2 cellular contexts compared by ENCODE assay signal in the genomic region with DNA sequence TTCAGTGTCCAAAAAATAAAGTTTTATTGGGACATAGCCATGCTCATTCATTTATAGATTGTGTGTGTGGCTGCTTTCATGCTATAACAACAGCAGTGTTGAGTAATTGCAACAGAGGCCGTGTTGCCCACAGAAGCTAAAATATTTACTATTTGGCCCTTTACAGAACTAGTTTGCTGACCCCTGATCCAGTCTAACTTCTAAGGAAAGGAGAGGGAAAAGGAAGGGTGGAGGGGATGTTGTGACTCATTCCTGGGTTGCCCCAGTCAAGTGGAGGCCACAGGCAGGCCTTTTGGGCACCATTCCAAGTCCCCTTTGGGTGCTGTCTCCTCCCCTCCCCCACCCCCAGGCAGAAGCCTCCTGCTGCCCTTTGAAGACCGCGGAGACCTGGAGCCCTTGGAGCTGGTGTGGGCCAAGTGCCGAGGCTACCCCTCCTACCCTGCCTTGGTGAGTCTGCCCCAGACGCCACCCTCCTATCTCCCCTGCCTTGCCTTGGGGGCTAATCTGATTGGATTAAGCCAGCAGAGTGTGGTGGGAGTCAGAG.
A peak's percentile ranks its signal among the peaks of the same experiment; 100 is the strongest.
TF ChIP-seq lines count a peak whose summit lies in the region.

No MANE protein-coding gene starts in this region.

TF ChIP-seq in K562, 482 proteins besides CTCF, POLR2A, EP300 and RAD21 (continues in another document):
- TF ChIP-seq ZNF431 (CRISPR knock-in tag; IDR thresholded peaks at IDR 0.05) (no peak), DNMT1 (IDR thresholded peaks at IDR 0.05) (no peak), MXI1 (IDR thresholded peaks at IDR 0.05; ENCODE audit: low read depth, low read length) (no peak), DIDO1 (tag; IDR thresholded peaks at IDR 0.05; ENCODE audit: low read depth) (no peak), RBFOX2 (IDR thresholded peaks at IDR 0.05; ENCODE audit: low read depth, low read length) (no peak), CREBBP (IDR thresholded peaks at IDR 0.05; ENCODE audit: low read depth, low read length) (no peak), HCFC1 (IDR thresholded peaks at IDR 0.05; ENCODE audit: low read depth, low read length) (no peak), HNRNPL (IDR thresholded peaks at IDR 0.05; ENCODE audit: low read depth, low read length) (no peak), PRPF4 (IDR thresholded peaks at IDR 0.05; ENCODE audit: insufficient read depth, low read depth, low read length, poor library complexity, severe bottlenecking) (no peak), FOXK1 (CRISPR knock-in tag; IDR thresholded peaks at IDR 0.05; ENCODE audit: borderline replicate concordance) (no peak), CEBPB (tag; IDR thresholded peaks at IDR 0.05) (peak; percentile 77), ZNF311 (CRISPR knock-in tag; IDR thresholded peaks at IDR 0.05) (no peak), TRIM24 (IDR thresholded peaks at IDR 0.05) (0 out of 4 replicates have a peak, but pooled peaks of 1 of the 2 experiments have one; percentile 34), PYGO2 (tag; IDR thresholded peaks at IDR 0.05) (no peak), MYC (IDR thresholded peaks at IDR 0.05; ENCODE audit: low read depth, low read length) (no peak), MYC (CRISPR knock-in tag; IDR thresholded peaks at IDR 0.05; ENCODE audit: borderline replicate concordance, low read depth) (no peak), ZKSCAN3 (CRISPR knock-in tag; IDR thresholded peaks at IDR 0.05) (peak; percentile 88), ZNF354B (CRISPR knock-in tag; IDR thresholded peaks at IDR 0.05) (no peak), RUNX1 (IDR thresholded peaks at IDR 0.05; ENCODE audit: low read depth) (no peak), JUND (IDR thresholded peaks at IDR 0.05; ENCODE audit: borderline replicate concordance, low read depth, low read length) (peak; percentile 92), JUND (tag; IDR thresholded peaks at IDR 0.05; ENCODE audit: borderline replicate concordance, low read depth, low read length) (peak; percentile 85; the same call in 2 of the 3 replicates), BDP1 (IDR thresholded peaks at IDR 0.05; ENCODE audit: insufficient read depth, insufficient read length) (no peak), EZH2 (IDR thresholded peaks at IDR 0.05; ENCODE audit: borderline replicate concordance, low read depth, low read length) (no peak), NFE2 (IDR thresholded peaks at IDR 0.05; ENCODE audit: low read depth) (no peak), YY1 (IDR thresholded peaks at IDR 0.05; ENCODE audit: borderline replicate concordance in 1 of 3, control insufficient read depth in 1 of 3, extremely low read depth in 1 of 3, insufficient read depth in 3 of 3, insufficient read length in 1 of 3, insufficient replicate concordance in 2 of 3, low read depth in 1 of 3, low read length in 2 of 3) (peak in 1 of 3 experiments; percentile 31), POU5F1 (IDR thresholded peaks at IDR 0.05; ENCODE audit: borderline replicate concordance, low read depth, low read length, partially characterized antibody) (no peak), POLR2AphosphoS5 (IDR thresholded peaks at IDR 0.05; ENCODE audit: control insufficient read depth, insufficient read depth, low read depth, low read length) (peak; percentile 45; the same call in 1 of the 2 replicates), JUN (IDR thresholded peaks at IDR 0.05; ENCODE audit: borderline replicate concordance, low read depth, low read length) (peak; percentile 69; the same call in 1 of the 2 replicates), JUN (CRISPR knock-in tag; IDR thresholded peaks at IDR 0.05; ENCODE audit: borderline replicate concordance) (0 out of 2 replicates have a peak, but pooled peaks have one; percentile 40), FOS (IDR thresholded peaks at IDR 0.05; ENCODE audit: extremely low read depth, insufficient read length) (no peak), RBBP5 (IDR thresholded peaks at IDR 0.05; ENCODE audit: borderline replicate concordance, insufficient read depth, low read length, poor library complexity, severe bottlenecking) (peak; percentile 44)
- TF ChIP-seq, protein P1, sequence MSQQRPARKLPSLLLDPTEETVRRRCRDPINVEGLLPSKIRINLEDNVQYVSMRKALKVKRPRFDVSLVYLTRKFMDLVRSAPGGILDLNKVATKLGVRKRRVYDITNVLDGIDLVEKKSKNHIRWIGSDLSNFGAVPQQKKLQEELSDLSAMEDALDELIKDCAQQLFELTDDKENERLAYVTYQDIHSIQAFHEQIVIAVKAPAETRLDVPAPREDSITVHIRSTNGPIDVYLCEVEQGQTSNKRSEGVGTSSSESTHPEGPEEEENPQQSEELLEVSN (IDR thresholded peaks at IDR 0.05; ENCODE audit: borderline replicate concordance in 1 of 2, extremely low read depth in 1 of 2, insufficient read depth in 1 of 2, insufficient read length in 1 of 2, low read depth in 1 of 2, low read length in 1 of 2, poor library complexity in 1 of 2, severe bottlenecking in 1 of 2) = peak in 1 of 2 experiments; percentile 51
- TF ChIP-seq, protein P2, sequence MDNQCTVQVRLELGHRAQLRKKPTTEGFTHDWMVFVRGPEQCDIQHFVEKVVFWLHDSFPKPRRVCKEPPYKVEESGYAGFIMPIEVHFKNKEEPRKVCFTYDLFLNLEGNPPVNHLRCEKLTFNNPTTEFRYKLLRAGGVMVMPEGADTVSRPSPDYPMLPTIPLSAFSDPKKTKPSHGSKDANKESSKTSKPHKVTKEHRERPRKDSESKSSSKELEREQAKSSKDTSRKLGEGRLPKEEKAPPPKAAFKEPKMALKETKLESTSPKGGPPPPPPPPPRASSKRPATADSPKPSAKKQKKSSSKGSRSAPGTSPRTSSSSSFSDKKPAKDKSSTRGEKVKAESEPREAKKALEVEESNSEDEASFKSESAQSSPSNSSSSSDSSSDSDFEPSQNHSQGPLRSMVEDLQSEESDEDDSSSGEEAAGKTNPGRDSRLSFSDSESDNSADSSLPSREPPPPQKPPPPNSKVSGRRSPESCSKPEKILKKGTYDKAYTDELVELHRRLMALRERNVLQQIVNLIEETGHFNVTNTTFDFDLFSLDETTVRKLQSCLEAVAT (IDR thresholded peaks at IDR 0.05) = no peak
- TF ChIP-seq, protein P3, sequence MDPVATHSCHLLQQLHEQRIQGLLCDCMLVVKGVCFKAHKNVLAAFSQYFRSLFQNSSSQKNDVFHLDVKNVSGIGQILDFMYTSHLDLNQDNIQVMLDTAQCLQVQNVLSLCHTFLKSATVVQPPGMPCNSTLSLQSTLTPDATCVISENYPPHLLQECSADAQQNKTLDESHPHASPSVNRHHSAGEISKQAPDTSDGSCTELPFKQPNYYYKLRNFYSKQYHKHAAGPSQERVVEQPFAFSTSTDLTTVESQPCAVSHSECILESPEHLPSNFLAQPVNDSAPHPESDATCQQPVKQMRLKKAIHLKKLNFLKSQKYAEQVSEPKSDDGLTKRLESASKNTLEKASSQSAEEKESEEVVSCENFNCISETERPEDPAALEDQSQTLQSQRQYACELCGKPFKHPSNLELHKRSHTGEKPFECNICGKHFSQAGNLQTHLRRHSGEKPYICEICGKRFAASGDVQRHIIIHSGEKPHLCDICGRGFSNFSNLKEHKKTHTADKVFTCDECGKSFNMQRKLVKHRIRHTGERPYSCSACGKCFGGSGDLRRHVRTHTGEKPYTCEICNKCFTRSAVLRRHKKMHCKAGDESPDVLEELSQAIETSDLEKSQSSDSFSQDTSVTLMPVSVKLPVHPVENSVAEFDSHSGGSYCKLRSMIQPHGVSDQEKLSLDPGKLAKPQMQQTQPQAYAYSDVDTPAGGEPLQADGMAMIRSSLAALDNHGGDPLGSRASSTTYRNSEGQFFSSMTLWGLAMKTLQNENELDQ (CRISPR knock-in tag; IDR thresholded peaks at IDR 0.05; ENCODE audit: borderline replicate concordance) = no peak

TF ChIP-seq in HepG2, 621 proteins besides CTCF, POLR2A, EP300 and RAD21 (continues in another document):
- TF ChIP-seq, protein P4, sequence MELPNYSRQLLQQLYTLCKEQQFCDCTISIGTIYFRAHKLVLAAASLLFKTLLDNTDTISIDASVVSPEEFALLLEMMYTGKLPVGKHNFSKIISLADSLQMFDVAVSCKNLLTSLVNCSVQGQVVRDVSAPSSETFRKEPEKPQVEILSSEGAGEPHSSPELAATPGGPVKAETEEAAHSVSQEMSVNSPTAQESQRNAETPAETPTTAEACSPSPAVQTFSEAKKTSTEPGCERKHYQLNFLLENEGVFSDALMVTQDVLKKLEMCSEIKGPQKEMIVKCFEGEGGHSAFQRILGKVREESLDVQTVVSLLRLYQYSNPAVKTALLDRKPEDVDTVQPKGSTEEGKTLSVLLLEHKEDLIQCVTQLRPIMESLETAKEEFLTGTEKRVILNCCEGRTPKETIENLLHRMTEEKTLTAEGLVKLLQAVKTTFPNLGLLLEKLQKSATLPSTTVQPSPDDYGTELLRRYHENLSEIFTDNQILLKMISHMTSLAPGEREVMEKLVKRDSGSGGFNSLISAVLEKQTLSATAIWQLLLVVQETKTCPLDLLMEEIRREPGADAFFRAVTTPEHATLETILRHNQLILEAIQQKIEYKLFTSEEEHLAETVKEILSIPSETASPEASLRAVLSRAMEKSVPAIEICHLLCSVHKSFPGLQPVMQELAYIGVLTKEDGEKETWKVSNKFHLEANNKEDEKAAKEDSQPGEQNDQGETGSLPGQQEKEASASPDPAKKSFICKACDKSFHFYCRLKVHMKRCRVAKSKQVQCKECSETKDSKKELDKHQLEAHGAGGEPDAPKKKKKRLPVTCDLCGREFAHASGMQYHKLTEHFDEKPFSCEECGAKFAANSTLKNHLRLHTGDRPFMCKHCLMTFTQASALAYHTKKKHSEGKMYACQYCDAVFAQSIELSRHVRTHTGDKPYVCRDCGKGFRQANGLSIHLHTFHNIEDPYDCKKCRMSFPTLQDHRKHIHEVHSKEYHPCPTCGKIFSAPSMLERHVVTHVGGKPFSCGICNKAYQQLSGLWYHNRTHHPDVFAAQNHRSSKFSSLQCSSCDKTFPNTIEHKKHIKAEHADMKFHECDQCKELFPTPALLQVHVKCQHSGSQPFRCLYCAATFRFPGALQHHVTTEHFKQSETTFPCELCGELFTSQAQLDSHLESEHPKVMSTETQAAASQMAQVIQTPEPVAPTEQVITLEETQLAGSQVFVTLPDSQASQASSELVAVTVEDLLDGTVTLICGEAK (IDR thresholded peaks at IDR 0.05) = 0 out of 2 replicates have a peak, but pooled peaks have one; percentile 38
- TF ChIP-seq, protein P4 (CRISPR knock-in tag; IDR thresholded peaks at IDR 0.05) = no peak
- TF ChIP-seq HMG20A (CRISPR knock-in tag; IDR thresholded peaks at IDR 0.05; ENCODE audit: borderline replicate concordance) (no peak), RARA (CRISPR knock-in tag; IDR thresholded peaks at IDR 0.05) (peak; percentile 53; the same call in 1 of the 2 replicates), AGO2 (optimal IDR thresholded peaks at IDR 0.05; ENCODE audit: low read depth, low read length) (peak; percentile 36), KLF16 (CRISPR knock-in tag; IDR thresholded peaks at IDR 0.05) (no peak), ATAD3A (CRISPR knock-in tag; IDR thresholded peaks at IDR 0.05) (no peak), PCBP1 (IDR thresholded peaks at IDR 0.05; ENCODE audit: borderline replicate concordance, low read depth, low read length) (0 out of 2 replicates have a peak, but pooled peaks have one; percentile 32), ZNF570 (CRISPR knock-in tag; IDR thresholded peaks at IDR 0.05; ENCODE audit: borderline replicate concordance) (no peak), GABPB1 (CRISPR knock-in tag; IDR thresholded peaks at IDR 0.05) (no peak)
- TF ChIP-seq, protein P5, sequence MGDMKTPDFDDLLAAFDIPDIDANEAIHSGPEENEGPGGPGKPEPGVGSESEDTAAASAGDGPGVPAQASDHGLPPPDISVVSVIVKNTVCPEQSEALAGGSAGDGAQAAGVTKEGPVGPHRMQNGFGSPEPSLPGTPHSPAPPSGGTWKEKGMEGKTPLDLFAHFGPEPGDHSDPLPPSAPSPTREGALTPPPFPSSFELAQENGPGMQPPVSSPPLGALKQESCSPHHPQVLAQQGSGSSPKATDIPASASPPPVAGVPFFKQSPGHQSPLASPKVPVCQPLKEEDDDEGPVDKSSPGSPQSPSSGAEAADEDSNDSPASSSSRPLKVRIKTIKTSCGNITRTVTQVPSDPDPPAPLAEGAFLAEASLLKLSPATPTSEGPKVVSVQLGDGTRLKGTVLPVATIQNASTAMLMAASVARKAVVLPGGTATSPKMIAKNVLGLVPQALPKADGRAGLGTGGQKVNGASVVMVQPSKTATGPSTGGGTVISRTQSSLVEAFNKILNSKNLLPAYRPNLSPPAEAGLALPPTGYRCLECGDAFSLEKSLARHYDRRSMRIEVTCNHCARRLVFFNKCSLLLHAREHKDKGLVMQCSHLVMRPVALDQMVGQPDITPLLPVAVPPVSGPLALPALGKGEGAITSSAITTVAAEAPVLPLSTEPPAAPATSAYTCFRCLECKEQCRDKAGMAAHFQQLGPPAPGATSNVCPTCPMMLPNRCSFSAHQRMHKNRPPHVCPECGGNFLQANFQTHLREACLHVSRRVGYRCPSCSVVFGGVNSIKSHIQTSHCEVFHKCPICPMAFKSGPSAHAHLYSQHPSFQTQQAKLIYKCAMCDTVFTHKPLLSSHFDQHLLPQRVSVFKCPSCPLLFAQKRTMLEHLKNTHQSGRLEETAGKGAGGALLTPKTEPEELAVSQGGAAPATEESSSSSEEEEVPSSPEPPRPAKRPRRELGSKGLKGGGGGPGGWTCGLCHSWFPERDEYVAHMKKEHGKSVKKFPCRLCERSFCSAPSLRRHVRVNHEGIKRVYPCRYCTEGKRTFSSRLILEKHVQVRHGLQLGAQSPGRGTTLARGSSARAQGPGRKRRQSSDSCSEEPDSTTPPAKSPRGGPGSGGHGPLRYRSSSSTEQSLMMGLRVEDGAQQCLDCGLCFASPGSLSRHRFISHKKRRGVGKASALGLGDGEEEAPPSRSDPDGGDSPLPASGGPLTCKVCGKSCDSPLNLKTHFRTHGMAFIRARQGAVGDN (CRISPR knock-in tag; IDR thresholded peaks at IDR 0.05) = peak; percentile 35
